10 cellular contexts compared by ENCODE assay signal in genomic region chr17:64499805-64500486, GRCh38. TPM values are rescaled to one million over a fixed set of nuclear protein-coding genes. Genes with fewer than 3 reads are reported as not detected.
DNase-seq lines count a peak whose midpoint lies in the region; ATAC-seq and TF ChIP-seq lines count a peak whose summit lies in the region.
"Had no signal": no experiment of that assay in that cellular context is flagged by ENCODE, and none has a peak within 500 bp of the region (broad histone marks: within the 10 kb centered on the region; RNA-seq: fewer than 3 reads in every experiment).

No MANE protein-coding gene starts in this region.

- no peaks in the 10 kb centered on the region for H3K27me3 Mint-ChIP-seq in activated T-cell treated with anti-CD3 and anti-CD28 coated beads, Interleukin-2, amount 50 U/mL, for 72 hours (ENCODE audit: low read depth)
- H3K27me3 Mint-ChIP-seq in T-cell: no peaks in the 10 kb centered on the region

- ATAC-seq in activated T-cell treated with anti-CD3 and anti-CD28 coated beads, Interleukin-2, amount 50 U/mL, for 72 hours (replicated peaks in 1 of 2): no peak
- ATAC-seq in T-cell (replicated peaks in 1 of 4): no peak

- peak; percentile 16 for TF ChIP-seq POLR2A in transverse colon (IDR thresholded peaks at IDR 0.05)

- POLR2A ChIA-PET in T-cell (lab: Charles Lee): interaction anchor here in 1 of 2 donors (4.8 kb wide), 1 partner anchor 7 kb away, joined by 72 read pairs; the partner anchor contains the start of genes CEP95 and DDX5

- peaks cover 41 to 65% of the 10 kb centered on the region in 2 donors for H3K36me3 Mint-ChIP-seq in activated T-cell treated with anti-CD3 and anti-CD28 coated beads, Interleukin-2, amount 50 U/mL, for 72 hours (ENCODE audit: insufficient read depth in 2 of 2)
- H3K36me3 Mint-ChIP-seq in T-cell: peaks cover 56% of the 10 kb centered on the region

- H3K4me1 Mint-ChIP-seq in activated T-cell treated with anti-CD3 and anti-CD28 coated beads, Interleukin-2, amount 50 U/mL, for 72 hours (ENCODE audit: low read depth): peaks cover 91% of the 10 kb centered on the region
- H3K4me1 Mint-ChIP-seq in T-cell: peaks cover 91 to 99% (median 94%) of the 10 kb centered on the region in 3 donors

- peak overlapping the region in 2 of 4 donors; percentile 0 to 7 for H3K27ac ChIP-seq in transverse colon

- no peak for DNase-seq in activated T-cell treated with anti-CD3 and anti-CD28 coated beads, Interleukin-2, amount 50 U/mL, for 72 hours
- DNase-seq in activated T-cell treated with anti-CD3 and anti-CD28 coated beads for 4 hours (no peak), T-cell (no peak), fibroblast of mammary gland (ENCODE audit: low read depth) (peak; percentile 39), transverse colon (no peak), CD1c-positive myeloid dendritic cell (ENCODE audit: extremely low spot score) (no peak), NCI-H446 (lab: John Stamatoyannopoulos, UW) (no peak)
- DNase-seq in stimulated activated CD4-positive, alpha-beta T cell treated with anti-CD3 and anti-CD28 coated beads, Interleukin-1b, Interleukin-23, amount 100 ng/mL, for 48 hours: no peak
- DNase-seq: NCI-H345 had no signal

- in situ Hi-C loops in transverse colon (cut with MboI; ENCODE audit: low pct_ligation_motif_present in 1 of 4, low pct_unique_long_range_greater_than_20kb in 1 of 4, low sequenced_read_pairs in 3 of 4): loop anchor here in 1 of 4 donors (10.0 kb wide), 1 partner anchor 75 kb away; no protein-coding TSS in a partner anchor

- H3K4me1 ChIP-seq in transverse colon: peaks cover 28 to 90% (median 60%) of the 10 kb centered on the region in 4 donors

- H3K4me3 Mint-ChIP-seq in activated T-cell treated with anti-CD3 and anti-CD28 coated beads, Interleukin-2, amount 50 U/mL, for 72 hours: peak overlapping the region; percentile 13 to 22
- H3K4me3 Mint-ChIP-seq in T-cell: peak overlapping the region in 1 of 3 donors; percentile 100

- 83 to 87% methylated on average over 5 to 6 of the region's 6 CpGs for WGBS in transverse colon (ENCODE audit: low coverage in 1 of 2), 2 donors

- H3K27ac Mint-ChIP-seq in activated T-cell treated with anti-CD3 and anti-CD28 coated beads, Interleukin-2, amount 50 U/mL, for 72 hours: peak overlapping the region; percentile 99
- peak overlapping the region; percentile 13 to 41 for H3K27ac Mint-ChIP-seq in T-cell

- H3K9me3 ChIP-seq in transverse colon: no peaks in the 10 kb centered on the region

- CTCF ChIA-PET in T-cell (lab: Charles Lee): no interaction called here

- no peak for TF ChIP-seq EP300 in transverse colon (IDR thresholded peaks at IDR 0.05; ENCODE audit: low read depth)

- intact Hi-C loops in transverse colon (cut with DNase I; ENCODE audit: low total_unique reads): no loop called here

- H3K27me3 ChIP-seq in transverse colon: no peaks in the 10 kb centered on the region

- H3K4me3 ChIP-seq in fibroblast of mammary gland (ENCODE audit: control insufficient read depth, low read depth, low read length) (no peak overlapping the region), transverse colon (no peak overlapping the region)

- peaks cover 0 to 60% (median 33%) of the 10 kb centered on the region in 4 donors for H3K36me3 ChIP-seq in transverse colon

- no peaks in the 10 kb centered on the region for H3K9me3 Mint-ChIP-seq in activated T-cell treated with anti-CD3 and anti-CD28 coated beads, Interleukin-2, amount 50 U/mL, for 72 hours
- H3K9me3 Mint-ChIP-seq in T-cell: no peaks in the 10 kb centered on the region

- TF ChIP-seq CTCF in fibroblast of mammary gland (conservative IDR thresholded peaks at IDR 0.05; ENCODE audit: control insufficient read depth, insufficient read depth, low read depth, low read length): no peak
- TF ChIP-seq CTCF in transverse colon (IDR thresholded peaks at IDR 0.05): no peak

RNA-seq across cellular contexts. Expression of gene POLG2, which starts 3.1 kb away (rescaled TPM):
- total RNA-seq in activated T-cell treated with anti-CD3 and anti-CD28 coated beads, Interleukin-2, amount 50 U/mL, for 72 hours: 10 to 100 TPM; 40.7 to 47.2 TPM
- total RNA-seq in T-cell: 10 to 100 TPM; 43.1 to 71.4 (median 59.3) TPM
- 10 to 100 TPM in 1 of 4 donors, 1 to 10 TPM in 3; 4.8 to 10.8 (median 6.3) TPM for total RNA-seq in transverse colon

RNA-seq across cellular contexts. Expression of gene DDX5, which starts 6.1 kb away (rescaled TPM):
- 1,000 to 10,000 TPM; 1,029 to 1,188 TPM for total RNA-seq in activated T-cell treated with anti-CD3 and anti-CD28 coated beads, Interleukin-2, amount 50 U/mL, for 72 hours
- total RNA-seq in T-cell: 1,000 to 10,000 TPM; 1,461 to 3,147 (median 1,608) TPM
- 1,000 to 10,000 TPM in 1 of 4 donors, 100 to 1,000 TPM in 3; 451 to 1,221 (median 694) TPM for total RNA-seq in transverse colon

RNA-seq across cellular contexts. Expression of gene CEP95, which starts 6.8 kb away (rescaled TPM):
- total RNA-seq in activated T-cell treated with anti-CD3 and anti-CD28 coated beads, Interleukin-2, amount 50 U/mL, for 72 hours: 10 to 100 TPM; 70.9 to 80.3 TPM
- total RNA-seq in T-cell (100 to 1,000 TPM in 2 of 5 donors, 10 to 100 TPM in 3; 77.0 to 168 (median 91.9) TPM), transverse colon (10 to 100 TPM; 33.8 to 82.9 (median 46.1) TPM)

RNA-seq across cellular contexts. Expression of gene MILR1, which starts 51.0 kb away (rescaled TPM):
- total RNA-seq in activated T-cell treated with anti-CD3 and anti-CD28 coated beads, Interleukin-2, amount 50 U/mL, for 72 hours: under 1 TPM in 1 of 2 donors, not detected in 1; 0.58 TPM
- total RNA-seq in T-cell (under 1 TPM in 2 of 5 donors, not detected in 3; 0.22 to 0.76 TPM), transverse colon (1 to 10 TPM in 2 of 4 donors, not detected in 2; 1.4 to 2.3 TPM)
- total RNA-seq: epithelial cell of proximal tubule had no signal
